Comparison of ENCODE assay signal across 14 cellular contexts in genomic region chr10:86671985-86672710, GRCh38. TPM values are rescaled to one million over a fixed set of nuclear protein-coding genes. Genes with fewer than 3 reads are reported as not detected.
DNase-seq lines count a peak whose midpoint lies in the region; ATAC-seq and TF ChIP-seq lines count a peak whose summit lies in the region.
"Had no signal": no experiment of that assay in that cellular context is flagged by ENCODE, and none has a peak within 500 bp of the region (broad histone marks: within the 10 kb centered on the region; RNA-seq: fewer than 3 reads in every experiment).

No MANE protein-coding gene starts in this region.

- H2BK120ac ChIP-seq in mesenchymal stem cell (ENCODE audit: low read depth, low read length) = no peak overlapping the region

- WGBS in mesenchymal stem cell = 31% methylated on average over 10 of the region's 12 CpGs
- WGBS in suprapubic skin = 74% methylated on average over 10 of the region's 12 CpGs

- no peak overlapping the region for H4K91ac ChIP-seq in mesenchymal stem cell (ENCODE audit: low read length)

- H3K27ac Mint-ChIP-seq in activated CD8-positive, alpha-beta T cell treated with anti-CD3 and anti-CD28 coated beads, Interleukin-2, amount 10 ng/mL, durations not matched to agents 7 days and 5 days = no peak overlapping the region
- H3K27ac Mint-ChIP-seq: activated T-cell treated with anti-CD3 and anti-CD28 coated beads, Interleukin-2, amount 50 U/mL, for 72 hours; CD4-positive, alpha-beta T cell; memory B cell had no signal

- DNase-seq in NAMALWA (ENCODE audit: low spot score) = peak; percentile 62
- DNase-seq in ecto neural progenitor cell (ENCODE audit: low spot score) = peak; percentile 66
- DNase-seq in mesenchymal stem cell = peak; percentile 52
- DNase-seq in suprapubic skin (ENCODE audit: low spot score in 2 of 2) = no peak
- DNase-seq in NCI-H1930 (lab: John Stamatoyannopoulos, UW) = no peak
- DNase-seq in activated CD8-positive, alpha-beta T cell treated with anti-CD3 and anti-CD28 coated beads, Interleukin-2, amount 10 ng/mL, durations not matched to agents 7 days and 5 days = no peak
- DNase-seq: activated T-cell treated with anti-CD3 and anti-CD28 coated beads, Interleukin-2, amount 50 U/mL, for 72 hours; CD4-positive, alpha-beta T cell; foreskin keratinocyte; spleen had no signal

- no peak for TF ChIP-seq POLR2A in suprapubic skin (IDR thresholded peaks at IDR 0.05)

- no peaks in the 10 kb centered on the region for H3K27me3 Mint-ChIP-seq in activated CD8-positive, alpha-beta T cell treated with anti-CD3 and anti-CD28 coated beads, Interleukin-2, amount 10 ng/mL, durations not matched to agents 7 days and 5 days (ENCODE audit: low read depth)
- H3K27me3 Mint-ChIP-seq: CD4-positive, alpha-beta T cell; central memory CD8-positive, alpha-beta T cell had no signal

- no peak overlapping the region for H3K14ac ChIP-seq in mesenchymal stem cell (ENCODE audit: low read length in 2 of 2)

- no peak for ATAC-seq in GM19023 (IDR thresholded peaks at IDR 0.05; ENCODE audit: unreplicated experiment)
- no peak for ATAC-seq in GM21825 (IDR thresholded peaks at IDR 0.05; ENCODE audit: unreplicated experiment)
- ATAC-seq in activated CD8-positive, alpha-beta T cell treated with anti-CD3 and anti-CD28 coated beads, Interleukin-2, amount 10 ng/mL, durations not matched to agents 7 days and 5 days = no peak
- ATAC-seq: activated T-cell treated with anti-CD3 and anti-CD28 coated beads, Interleukin-2, amount 50 U/mL, for 72 hours; foreskin keratinocyte had no signal

- no peak overlapping the region for H2AK5ac ChIP-seq in mesenchymal stem cell (ENCODE audit: low read length, severe bottlenecking)

- H2BK12ac ChIP-seq in mesenchymal stem cell (ENCODE audit: low read length in 2 of 2) = no peak overlapping the region

- TF ChIP-seq EP300 in suprapubic skin (IDR thresholded peaks at IDR 0.05) = no peak

- POLR2A ChIA-PET in activated CD8-positive, alpha-beta T cell treated with anti-CD3 and anti-CD28 coated beads, Interleukin-2, amount 10 ng/mL, durations not matched to agents 7 days and 5 days (lab: Charles Lee) = no interaction called here

- no peak overlapping the region for H3K27ac ChIP-seq in mesenchymal stem cell (ENCODE audit: low read length, poor library complexity, severe bottlenecking)
- peak overlapping the region; percentile 32 for H3K27ac ChIP-seq in suprapubic skin
- H3K27ac ChIP-seq: foreskin keratinocyte, spleen had no signal

- no peak overlapping the region for H3K4me2 ChIP-seq in mesenchymal stem cell (ENCODE audit: low read length, poor library complexity, severe bottlenecking)

- H3K36me3 ChIP-seq in mesenchymal stem cell (ENCODE audit: control insufficient read depth in 1 of 2, insufficient read depth in 2 of 2, low read depth in 1 of 2, low read length in 2 of 2) (no peaks in the 10 kb centered on the region), suprapubic skin (no peaks in the 10 kb centered on the region)
- H3K36me3 ChIP-seq: spleen had no signal

- H2BK5ac ChIP-seq in mesenchymal stem cell (ENCODE audit: low read depth, low read length, poor library complexity, severe bottlenecking) = no peak overlapping the region

- H3K9me3 ChIP-seq in mesenchymal stem cell (ENCODE audit: control insufficient read depth, low read length) (no peaks in the 10 kb centered on the region), suprapubic skin (no peaks in the 10 kb centered on the region)
- H3K9me3 ChIP-seq: spleen had no signal

- H4K8ac ChIP-seq in mesenchymal stem cell (ENCODE audit: low read length) = no peak overlapping the region

- CTCF ChIA-PET in activated CD8-positive, alpha-beta T cell treated with anti-CD3 and anti-CD28 coated beads, Interleukin-2, amount 10 ng/mL, durations not matched to agents 7 days and 5 days (lab: Charles Lee) = no interaction called here

- TF ChIP-seq CTCF in suprapubic skin (IDR thresholded peaks at IDR 0.05) = no peak

- peak overlapping the region in 1 of 2 experiments; percentile 35 for H3K18ac ChIP-seq in mesenchymal stem cell (ENCODE audit: low read depth in 1 of 2, low read length in 2 of 2)

- no peak overlapping the region for H3K9ac ChIP-seq in mesenchymal stem cell (ENCODE audit: low read length)

- H2BK15ac ChIP-seq in mesenchymal stem cell (ENCODE audit: low read depth, poor library complexity, severe bottlenecking) = no peak overlapping the region

- no peak overlapping the region for H3K23ac ChIP-seq in mesenchymal stem cell (ENCODE audit: low read length in 2 of 2)

- H3K36me3 Mint-ChIP-seq in activated CD8-positive, alpha-beta T cell treated with anti-CD3 and anti-CD28 coated beads, Interleukin-2, amount 10 ng/mL, durations not matched to agents 7 days and 5 days (ENCODE audit: low read depth) = no peaks in the 10 kb centered on the region
- H3K36me3 Mint-ChIP-seq: memory B cell had no signal

- H3K27me3 ChIP-seq in mesenchymal stem cell (ENCODE audit: control insufficient read depth in 1 of 2, insufficient read depth in 1 of 2, low read length in 2 of 2) (peaks cover 4 to 29% of the 10 kb centered on the region in 2 experiments), suprapubic skin (no peaks in the 10 kb centered on the region)

- H3K79me1 ChIP-seq in mesenchymal stem cell (replicated peaks; ENCODE audit: low read length, poor library complexity, severe bottlenecking) = no peaks in the 10 kb centered on the region

- H3K9me3 Mint-ChIP-seq in activated CD8-positive, alpha-beta T cell treated with anti-CD3 and anti-CD28 coated beads, Interleukin-2, amount 10 ng/mL, durations not matched to agents 7 days and 5 days (ENCODE audit: insufficient read depth) = no peaks in the 10 kb centered on the region
- H3K9me3 Mint-ChIP-seq: activated T-cell treated with anti-CD3 and anti-CD28 coated beads, Interleukin-2, amount 50 U/mL, for 72 hours; CD4-positive, alpha-beta T cell; central memory CD8-positive, alpha-beta T cell; memory B cell had no signal

- H3K4me3 Mint-ChIP-seq in activated CD8-positive, alpha-beta T cell treated with anti-CD3 and anti-CD28 coated beads, Interleukin-2, amount 10 ng/mL, durations not matched to agents 7 days and 5 days = no peak overlapping the region
- H3K4me3 Mint-ChIP-seq: activated T-cell treated with anti-CD3 and anti-CD28 coated beads, Interleukin-2, amount 50 U/mL, for 72 hours; CD4-positive, alpha-beta T cell; central memory CD8-positive, alpha-beta T cell; memory B cell had no signal

- H3K4me3 ChIP-seq in mesenchymal stem cell (ENCODE audit: insufficient read depth in 1 of 2, low read depth in 1 of 2, low read length in 2 of 2) (no peak overlapping the region), suprapubic skin (no peak overlapping the region)
- H3K4me3 ChIP-seq: spleen had no signal

- H2AFZ ChIP-seq in mesenchymal stem cell (ENCODE audit: low read depth, low read length) = no peak overlapping the region

- H3K4me1 Mint-ChIP-seq in activated CD8-positive, alpha-beta T cell treated with anti-CD3 and anti-CD28 coated beads, Interleukin-2, amount 10 ng/mL, durations not matched to agents 7 days and 5 days (ENCODE audit: low read depth) = no peaks in the 10 kb centered on the region
- H3K4me1 Mint-ChIP-seq: central memory CD8-positive, alpha-beta T cell had no signal

- no peak overlapping the region for H3K4ac ChIP-seq in mesenchymal stem cell (ENCODE audit: low read depth in 1 of 2, low read length in 2 of 2)

- peaks cover 51% of the 10 kb centered on the region for H3K4me1 ChIP-seq in mesenchymal stem cell (ENCODE audit: control insufficient read depth, insufficient read depth, low read depth, low read length)
- H3K4me1 ChIP-seq in suprapubic skin = peaks cover 10% of the 10 kb centered on the region
- H3K4me1 ChIP-seq: foreskin keratinocyte, spleen had no signal

RNA-seq across cellular contexts. Expression of gene LDB3, which starts 3.8 kb away (rescaled TPM):
- polyA plus RNA-seq in mesenchymal stem cell (2013, experiment 1 of 2) = 0.03 TPM
- polyA plus RNA-seq in mesenchymal stem cell (2013, experiment 2 of 2) = 0.03 TPM
- 1 to 10 TPM in 1 of 4 donors, under 1 TPM in 2, not detected in 1; 0.44 to 3.2 (median 0.98) TPM for total RNA-seq in suprapubic skin
- under 1 TPM in 1 of 2 experiments, not detected in 1; 0.05 TPM for total RNA-seq in activated CD8-positive, alpha-beta T cell treated with anti-CD3 and anti-CD28 coated beads, Interleukin-2, amount 10 ng/mL, durations not matched to agents 7 days and 5 days
- total RNA-seq: foreskin keratinocyte had no signal
- polyA plus RNA-seq: foreskin keratinocyte had no signal

RNA-seq across cellular contexts. Expression of gene OPN4, which starts 17.8 kb away (rescaled TPM):
- polyA plus RNA-seq in mesenchymal stem cell (2013, experiment 1 of 2) = not detected
- polyA plus RNA-seq in mesenchymal stem cell (2013, experiment 2 of 2) = not detected
- total RNA-seq in suprapubic skin = under 1 TPM in 1 of 4 donors, not detected in 3; 0.34 TPM
- total RNA-seq in activated CD8-positive, alpha-beta T cell treated with anti-CD3 and anti-CD28 coated beads, Interleukin-2, amount 10 ng/mL, durations not matched to agents 7 days and 5 days = not detected
- total RNA-seq: activated T-cell treated with anti-CD3 and anti-CD28 coated beads, Interleukin-2, amount 50 U/mL, for 72 hours; CD4-positive, alpha-beta T cell; foreskin keratinocyte; spleen had no signal
- polyA plus RNA-seq: foreskin keratinocyte, spleen had no signal

Comparison
In these comparisons a context has a peak if more than half of its experiments do, and no peak if none do; other contexts are left out.
1. DNase-seq: peak in NAMALWA (single experiment), ecto neural progenitor cell (single experiment) and mesenchymal stem cell (single experiment); none in suprapubic skin (0 of 2), NCI-H1930 (0 of 2) and activated CD8-positive, alpha-beta T cell treated with anti-CD3 and anti-CD28 coated beads, Interleukin-2, amount 10 ng/mL, durations not matched to agents 7 days and 5 days (single experiment).